ENCODE assay signal across 8 cellular contexts in the genomic region with DNA sequence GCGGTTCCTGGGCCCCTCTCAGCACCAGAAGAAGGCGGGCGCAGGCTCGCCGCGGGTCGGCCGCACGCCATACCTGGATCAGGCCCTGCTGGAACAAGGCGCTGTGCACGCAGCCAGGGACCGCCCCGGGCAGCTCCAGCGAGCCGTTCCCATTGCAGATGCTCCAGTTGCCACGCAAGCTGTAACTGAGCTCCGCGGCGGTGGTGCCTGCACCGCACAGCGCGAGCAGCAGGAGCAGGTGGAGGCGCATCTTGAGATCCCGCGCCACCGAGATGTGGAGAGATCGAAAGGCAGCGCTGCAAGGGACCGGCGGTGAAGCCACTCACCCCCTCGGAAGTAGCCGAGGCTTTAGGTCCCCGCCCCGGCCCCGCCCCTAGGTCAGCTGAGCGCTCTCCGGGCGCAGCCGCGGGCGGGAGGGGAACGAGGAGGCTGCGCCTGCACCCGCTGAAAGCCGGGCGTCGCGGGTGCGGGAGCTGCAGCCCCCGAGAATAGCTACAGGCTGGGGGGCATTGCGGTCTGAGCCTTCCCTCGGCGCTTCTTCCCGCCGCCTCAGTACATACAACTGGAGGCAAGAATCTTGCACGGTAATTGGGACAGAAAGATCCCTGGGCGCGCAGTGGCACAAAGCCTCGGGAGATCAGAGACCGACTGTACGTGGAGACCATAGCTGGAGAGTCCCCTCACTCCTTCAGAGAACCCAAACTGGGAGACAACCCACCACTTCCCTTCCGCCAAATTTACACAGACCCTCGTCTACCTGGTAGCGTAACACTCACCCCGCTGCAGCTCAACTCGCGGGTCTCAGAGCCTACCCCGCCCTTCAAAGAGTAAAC. TPM values are rescaled to one million over a fixed set of nuclear protein-coding genes. Genes with fewer than 3 reads are reported as not detected.
DNase-seq lines count a peak whose midpoint lies in the region; ATAC-seq and TF ChIP-seq lines count a peak whose summit lies in the region.

A gene (minus strand): TSS at position 324 of the 833 bp plus-strand sequence. CDS start 74 bp downstream, at position 250.

- H3K4me3 ChIP-seq in BE2C (ENCODE audit: low read depth, low read length) (peak within 1 kb of the TSS; percentile 92), choroid plexus epithelial cell (ENCODE audit: low read depth, low read length) (peak within 1 kb of the TSS; percentile 95)

- no peaks in the 10 kb centered on the region for H3K9me3 ChIP-seq in BE2C

- ATAC-seq in HG03432 (IDR thresholded peaks at IDR 0.05; ENCODE audit: unreplicated experiment) (peak; percentile 96), left colon (peak; percentile 98)

- peak; percentile 89 for DNase-seq in BE2C
- DNase-seq in GM19238 (ENCODE audit: insufficient read length, low spot score) = peak; percentile 92
- DNase-seq in NCI-H524 (lab: John Stamatoyannopoulos, UW) = peak; percentile 31 to 60
- peak; percentile 74 to 76 for DNase-seq in activated CD4-positive, alpha-beta T cell treated with anti-CD3 and anti-CD28 coated beads for 24 hours (ENCODE audit: low read depth in 2 of 2)
- peak; percentile 73 for DNase-seq in choroid plexus epithelial cell (ENCODE audit: low read depth)
- peak; percentile 88 to 93 for DNase-seq in left colon
- DNase-seq in stimulated activated CD4-positive, alpha-beta T cell treated with anti-CD3 and anti-CD28 coated beads, Interleukin-1b, Interleukin-23, amount 100 ng/mL, for 4 hours (ENCODE audit: low read depth in 2 of 2) = peak; percentile 67 to 80

- intact Hi-C loops in left colon (cut with DNase I, micrococcal nuclease) = loop anchor here in 1 of 2 donors (10.0 kb wide), 1 partner anchor 54 kb away; no protein-coding TSS in a partner anchor

- no peak for TF ChIP-seq CTCF in BE2C (IDR thresholded peaks at IDR 0.05; ENCODE audit: low read depth, low read length)
- TF ChIP-seq CTCF in choroid plexus epithelial cell (conservative IDR thresholded peaks at IDR 0.05; ENCODE audit: low read depth, low read length) = no peak

- H3K36me3 ChIP-seq in BE2C = no peaks in the 10 kb centered on the region

- H3K4me1 ChIP-seq in BE2C = no peaks in the 10 kb centered on the region

- H3K27me3 ChIP-seq in BE2C = no peaks in the 10 kb centered on the region

RNA-seq across cellular contexts. Expression of the gene that starts here (rescaled TPM):
- polyA plus RNA-seq in BE2C (2012; ENCODE audit: insufficient read depth, insufficient read length, low read depth) = 4.9 TPM
- 10 to 100 TPM; 15.8 to 21.1 TPM for total RNA-seq in left colon

Comparison
In these comparisons a context has a peak if more than half of its experiments do, and no peak if none do; other contexts are left out.
1. Peak in every context shown above with its lines: DNase-seq, ATAC-seq and H3K4me3 ChIP-seq.